ENCODE assay signal across 13 cellular contexts in the genomic region with DNA sequence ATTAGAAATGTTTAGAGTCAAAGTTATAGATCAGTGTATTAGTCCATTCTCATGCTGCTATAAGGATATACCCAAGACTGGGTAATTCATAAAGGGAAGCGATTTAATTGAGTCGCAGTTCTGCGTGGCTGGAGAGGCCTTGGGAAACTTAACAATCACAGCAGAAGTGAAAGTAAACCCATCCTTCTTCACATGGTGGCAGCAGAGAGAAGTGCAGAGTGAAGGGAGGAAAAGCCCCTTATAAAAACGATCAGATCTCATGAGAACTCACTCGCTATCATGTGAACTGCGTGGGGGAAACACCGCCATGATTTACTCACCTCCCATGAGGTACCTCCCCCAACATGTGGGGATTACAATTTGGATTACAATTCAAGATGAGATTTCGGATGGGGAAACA.
DNase-seq lines count a peak whose midpoint lies in the region; ATAC-seq and TF ChIP-seq lines count a peak whose summit lies in the region.
"Had no signal": no experiment of that assay in that cellular context is flagged by ENCODE, and none has a peak within 500 bp of the region (broad histone marks: within the 10 kb centered on the region; RNA-seq: fewer than 3 reads in every experiment).

No MANE protein-coding gene starts in this region.

- H3K27ac ChIP-seq in Panc1 (ENCODE audit: low read length), result no peak overlapping the region
- H3K27ac ChIP-seq: BLaER1, Peyer's patch, uterus had no signal

- no peaks in the 10 kb centered on the region for H3K4me1 ChIP-seq in Panc1 (ENCODE audit: control insufficient read depth, insufficient read depth, low read length)
- H3K4me1 ChIP-seq: BLaER1, Peyer's patch, uterus had no signal

- H3K27ac Mint-ChIP-seq in Calu3 (ENCODE audit: unreplicated experiment), result no peak overlapping the region
- H3K27ac Mint-ChIP-seq: activated naive CD4-positive, alpha-beta T cell treated with anti-CD3 and anti-CD28 coated beads, Interleukin-2, amount 50 U/mL, for 72 hours had no signal

- CTCF ChIA-PET in Panc1 (lab: Charles Lee), result no interaction called here
- CTCF ChIA-PET in Calu3 (lab: Charles Lee), result no interaction called here

- H3K9me3 Mint-ChIP-seq in Calu3 (ENCODE audit: low read depth, unreplicated experiment), result peaks cover 7% of the 10 kb centered on the region

- no peaks in the 10 kb centered on the region for H3K27me3 ChIP-seq in Panc1 (ENCODE audit: control insufficient read depth, insufficient read depth, low read length)
- H3K27me3 ChIP-seq: BLaER1, Peyer's patch, uterus had no signal

- DNase-seq in A172 (ENCODE audit: low spot score), result peak; percentile 14
- DNase-seq in KBM-7, result peak; percentile 11
- DNase-seq in Panc1 (ENCODE audit: low read depth, low spot score), result no peak
- DNase-seq in fibroblast of pulmonary artery (ENCODE audit: low read depth), result peak; percentile 18
- DNase-seq in stimulated activated CD8-positive, alpha-beta memory T cell treated with anti-CD3 and anti-CD28 coated beads, Interleukin-4, amount 100 ng/mL, for 48 hours, result no peak
- no peak for DNase-seq in Calu3
- no peak for DNase-seq in D341Med (ENCODE audit: low spot score)
- DNase-seq: Peyer's patch; stimulated activated CD4-positive, alpha-beta T cell treated with anti-CD3 and anti-CD28 coated beads, Interleukin-15, amount 100 ng/mL, for 24 hours; uterus had no signal

- H3K9me3 ChIP-seq in Panc1 (ENCODE audit: control insufficient read depth, insufficient read depth, low read depth, low read length), result peaks cover 3% of the 10 kb centered on the region; the same call in 1 of the 2 replicates
- H3K9me3 ChIP-seq: Peyer's patch, uterus had no signal

- TF ChIP-seq CTCF in Panc1 (IDR thresholded peaks at IDR 0.05) (0 out of 2 replicates have a peak, but pooled peaks have one; percentile 8), fibroblast of pulmonary artery (IDR thresholded peaks at IDR 0.05; ENCODE audit: low read length, missing control alignments) (peak; percentile 21), Calu3 (IDR thresholded peaks at IDR 0.05; ENCODE audit: unreplicated experiment) (no peak)

- no peak for ATAC-seq in Panc1
- no peak for ATAC-seq in GM19452 (IDR thresholded peaks at IDR 0.05; ENCODE audit: unreplicated experiment)
- ATAC-seq: activated naive CD4-positive, alpha-beta T cell treated with anti-CD3 and anti-CD28 coated beads, Interleukin-2, amount 50 U/mL, for 72 hours had no signal

- no peak overlapping the region for H3K4me3 ChIP-seq in Panc1 (ENCODE audit: low read depth in 2 of 2, low read length in 2 of 2)
- H3K4me3 ChIP-seq in fibroblast of pulmonary artery (replicated peaks; ENCODE audit: low read depth, low read length), result no peak overlapping the region
- H3K4me3 ChIP-seq: BLaER1, Peyer's patch, uterus had no signal

- H3K4me1 Mint-ChIP-seq in Calu3 (ENCODE audit: low read depth, unreplicated experiment), result no peaks in the 10 kb centered on the region

- H3K27me3 Mint-ChIP-seq in Calu3 (ENCODE audit: unreplicated experiment), result no peaks in the 10 kb centered on the region

- in situ Hi-C loops in KBM-7 (cut with MboI; ENCODE audit: low pct_unique_long_range_greater_than_20kb, low sequenced_read_pairs) (no loop called here), Panc1 (cut with HindIII; ENCODE audit: low pct_unique_long_range_greater_than_20kb, low sequenced_read_pairs) (no loop called here)

- BruUV-seq in Panc1 (replicated peaks; lab: Mats Ljungman, UMichigan), result no TSS peak
- no TSS peak for BruUV-seq in Calu3 (replicated peaks; lab: Mats Ljungman, UMichigan)

- intact Hi-C loops in Panc1 (cut with micrococcal nuclease; ENCODE audit: unreplicated experiment) (no loop called here), Calu3 (cut with micrococcal nuclease; ENCODE audit: unreplicated experiment) (no loop called here)

- H3K36me3 ChIP-seq in Panc1 (ENCODE audit: control insufficient read depth, insufficient read depth, low read length), result no peaks in the 10 kb centered on the region
- H3K36me3 ChIP-seq: BLaER1, Peyer's patch, uterus had no signal

- no peaks in the 10 kb centered on the region for H3K36me3 Mint-ChIP-seq in Calu3 (ENCODE audit: insufficient read depth, unreplicated experiment)
- H3K36me3 Mint-ChIP-seq: activated naive CD4-positive, alpha-beta T cell treated with anti-CD3 and anti-CD28 coated beads, Interleukin-2, amount 50 U/mL, for 72 hours had no signal

- POLR2A ChIA-PET in Panc1 (lab: Charles Lee), result no interaction called here

- H3K4me3 Mint-ChIP-seq in Calu3 (ENCODE audit: low read depth, unreplicated experiment), result no peak overlapping the region

Comparison
In these comparisons a context has a peak if more than half of its experiments do, and no peak if none do; other contexts are left out.
1. DNase-seq: peak in A172 (single experiment), KBM-7 (single experiment) and fibroblast of pulmonary artery (single experiment); none in Panc1 (single experiment), stimulated activated CD8-positive, alpha-beta memory T cell treated with anti-CD3 and anti-CD28 coated beads, Interleukin-4, amount 100 ng/mL, for 48 hours (single experiment), Calu3 (single experiment) and D341Med (single experiment).